22 cellular contexts compared by ENCODE assay signal in the genomic region with DNA sequence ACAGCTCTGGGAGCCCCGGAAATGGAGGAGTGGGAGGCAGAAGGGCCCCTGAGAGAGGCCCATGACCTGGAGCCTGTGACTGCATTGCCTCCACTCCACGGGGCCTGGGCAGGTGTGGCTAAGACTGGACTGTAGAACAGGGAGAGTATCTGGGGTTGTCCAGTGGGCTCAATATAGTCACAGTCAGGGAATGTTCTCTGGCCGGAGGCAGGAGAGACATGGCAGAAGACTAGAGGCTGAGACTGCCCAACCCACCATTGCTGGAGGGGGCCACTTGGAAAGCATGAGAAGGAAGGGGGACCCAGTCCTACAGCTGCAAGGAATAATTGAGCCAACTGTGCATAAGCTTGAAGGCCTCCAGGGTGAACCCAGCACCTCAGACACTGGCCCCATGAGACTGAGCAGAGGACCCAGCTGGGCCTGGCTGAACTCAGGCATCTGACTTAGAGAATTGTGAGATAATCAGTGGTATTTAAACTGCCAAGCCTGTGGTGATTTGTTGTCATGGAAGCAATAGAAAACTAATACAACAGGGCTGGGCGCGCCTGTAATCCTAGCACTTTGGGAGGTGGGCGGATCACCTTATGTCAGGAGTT. TPM values are rescaled to one million over a fixed set of nuclear protein-coding genes. Genes with fewer than 3 reads are reported as not detected.
DNase-seq lines count a peak whose midpoint lies in the region; ATAC-seq and TF ChIP-seq lines count a peak whose summit lies in the region.
"Had no signal": no experiment of that assay in that cellular context is flagged by ENCODE, and none has a peak within 500 bp of the region (broad histone marks: within the 10 kb centered on the region; RNA-seq: fewer than 3 reads in every experiment).

No MANE protein-coding gene starts in this region.

- H3K9me3 ChIP-seq in right cardiac atrium (ENCODE audit: control insufficient read depth, low read length) (no peaks in the 10 kb centered on the region), RWPE2 (ENCODE audit: severe bottlenecking) (no peaks in the 10 kb centered on the region), upper lobe of right lung (no peaks in the 10 kb centered on the region)
- H3K9me3 ChIP-seq: ovary had no signal

- intact Hi-C loops in right cardiac atrium (cut with DNase I) (no loop called here), cardiac septum (cut with DNase I) (no loop called here), left colon (cut with DNase I, micrococcal nuclease) (no loop called here), upper lobe of right lung (cut with DNase I) (no loop called here)

- H3K27me3 ChIP-seq in right cardiac atrium (ENCODE audit: control insufficient read depth, insufficient read depth) (no peaks in the 10 kb centered on the region), RWPE2 (ENCODE audit: insufficient read depth, poor library complexity, severe bottlenecking) (no peaks in the 10 kb centered on the region), upper lobe of right lung (no peaks in the 10 kb centered on the region)
- H3K27me3 ChIP-seq: ovary had no signal

- H3K4me3 ChIP-seq in right cardiac atrium (ENCODE audit: low read length) (no peak overlapping the region), RWPE2 (ENCODE audit: severe bottlenecking) (no peak overlapping the region), upper lobe of right lung (no peak overlapping the region)
- H3K4me3 ChIP-seq: ovary had no signal

- peak in 1 of 2 donors; percentile 17 for ATAC-seq in right cardiac atrium
- peak; percentile 15 for ATAC-seq in RWPE2 (ENCODE audit: low read depth)
- ATAC-seq in left colon: peak; percentile 31
- peak; percentile 19 for ATAC-seq in upper lobe of right lung
- no peak for ATAC-seq in GM18873 (IDR thresholded peaks at IDR 0.05; ENCODE audit: low FRiP score, unreplicated experiment)

- H3K36me3 ChIP-seq in RWPE2 (ENCODE audit: low read depth) (peaks cover 100% of the 10 kb centered on the region), upper lobe of right lung (peaks cover 99% of the 10 kb centered on the region)
- H3K36me3 ChIP-seq: ovary had no signal

- TF ChIP-seq CTCF in RWPE2 (IDR thresholded peaks at IDR 0.05; ENCODE audit: poor library complexity, severe bottlenecking) (no peak), upper lobe of right lung (IDR thresholded peaks at IDR 0.05) (no peak)

- H3K27ac ChIP-seq in right cardiac atrium (ENCODE audit: low read length) (peak overlapping the region; percentile 16), RWPE2 (ENCODE audit: poor library complexity, severe bottlenecking) (no peak overlapping the region), upper lobe of right lung (no peak overlapping the region)
- H3K27ac ChIP-seq: C4-2B, ovary had no signal

- WGBS in right cardiac atrium: 96% methylated on average over 6 of the region's 6 CpGs

- peaks cover 4% of the 10 kb centered on the region for H3K4me1 ChIP-seq in right cardiac atrium (ENCODE audit: control insufficient read depth, insufficient read depth, low read length)
- H3K4me1 ChIP-seq in RWPE2 (ENCODE audit: insufficient read depth, poor library complexity, severe bottlenecking): no peaks in the 10 kb centered on the region
- no peaks in the 10 kb centered on the region for H3K4me1 ChIP-seq in upper lobe of right lung

- DNase-seq in right cardiac atrium (no peak), cardiac septum (ENCODE audit: low spot score) (no peak), RWPE2 (ENCODE audit: low spot score) (no peak), left colon (no peak), upper lobe of right lung (no peak), SKM-1 treated with dmso at 0.1 percent for 144 hours (lab: John Stamatoyannopoulos, UW; ENCODE audit: unreplicated experiment) (no peak), ureter (ENCODE audit: low spot score) (no peak)
- DNase-seq: activated CD4-positive, alpha-beta memory T cell treated with anti-CD3 and anti-CD28 coated beads, Interleukin-2, amount 10 ng/mL, durations not matched to agents 7 days and 5 days; activated CD4-positive, CD25-positive, alpha-beta regulatory T cell treated with anti-CD3 and anti-CD28 coated beads, Interleukin-2, amount 50 U/mL, for 72 hours; activated effector memory CD4-positive, alpha-beta T cell treated with anti-CD3 and anti-CD28 coated beads, Interleukin-2, amount 50 U/mL, for 16 hours; activated naive CD8-positive, alpha-beta T cell treated with anti-CD3 and anti-CD28 coated beads, Interleukin-2, amount 10 ng/mL, durations not matched to agents 7 days and 5 days; Calu3; dermis blood vessel endothelial cell; DND-41; islet precursor cell; Karpas-422; NCI-H1694 treated with DMSO at 0.1 percent for 48 hours; NCI-H2171; NCI-H526; ovary had no signal

RNA-seq across cellular contexts. Expression of a gene that starts 33.1 kb away (rescaled TPM):
- total RNA-seq in right cardiac atrium: 10 to 100 TPM; 19.9 to 29.9 (median 25.0) TPM
- polyA plus RNA-seq in right cardiac atrium: 9.9 TPM
- total RNA-seq in cardiac septum: 24.3 TPM
- 10 to 100 TPM; 78.8 to 82.7 TPM for total RNA-seq in left colon
- 46.2 TPM for total RNA-seq in upper lobe of right lung
- total RNA-seq in ureter: 39.2 TPM
